ENCODE assay signal across 8 cellular contexts in the genomic region with DNA sequence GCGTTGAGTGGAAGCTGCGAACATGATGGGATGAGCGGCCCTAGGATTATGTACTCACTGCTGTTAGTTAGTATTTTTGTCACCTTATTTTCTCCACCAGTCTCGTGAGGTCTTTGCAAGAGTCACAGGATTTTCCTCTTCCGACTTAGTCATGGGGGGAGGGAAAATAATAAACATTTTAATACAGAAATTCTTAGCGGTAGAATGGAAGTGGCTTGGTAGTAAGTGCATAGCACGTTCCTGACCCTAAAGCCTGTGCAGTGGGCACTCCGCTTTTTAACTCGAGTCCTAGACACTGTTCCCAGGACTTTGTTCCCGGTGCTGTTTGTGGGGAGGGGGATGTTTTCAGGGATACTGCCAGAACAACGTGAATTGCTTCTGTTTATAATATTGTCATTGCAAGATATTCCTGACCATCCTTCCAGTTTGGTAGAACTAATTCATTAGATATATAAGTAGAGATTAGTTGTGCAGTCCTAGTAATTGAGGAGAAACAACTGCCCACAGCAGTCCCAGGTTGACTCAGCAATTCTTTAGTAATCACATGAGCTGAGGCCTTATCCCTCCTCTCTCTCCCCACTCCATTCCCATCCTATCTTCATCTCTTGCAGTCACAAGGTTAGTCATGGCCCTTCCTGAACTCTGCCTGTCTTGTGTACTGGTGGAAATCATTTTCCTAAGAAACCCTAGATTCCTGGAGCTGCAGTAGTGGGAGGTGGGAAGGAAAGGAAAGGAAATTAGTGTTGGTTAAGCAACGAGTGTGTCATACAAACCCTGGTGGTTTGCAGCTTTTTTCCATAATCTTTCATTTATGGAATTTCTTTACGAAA. TPM values are rescaled to one million over a fixed set of nuclear protein-coding genes. Genes with fewer than 3 reads are reported as not detected.
DNase-seq lines count a peak whose midpoint lies in the region; ATAC-seq, FAIRE-seq and TF ChIP-seq lines count a peak whose summit lies in the region.

No MANE protein-coding gene starts in this region.

- H3K79me2 ChIP-seq in keratinocyte (ENCODE audit: control insufficient read depth, insufficient read depth, low read length), result peaks cover 25% of the 10 kb centered on the region

- dilution Hi-C loops in keratinocyte (cut with MboI; ENCODE audit: extremely low pct_ligation_motif_present, low sequenced_read_pairs), result no loop called here

- H3K4me2 ChIP-seq in keratinocyte (ENCODE audit: control insufficient read depth, extremely low read depth, insufficient read depth, low read depth, low read length), result peak overlapping the region; percentile 84

- H4K20me1 ChIP-seq in keratinocyte (ENCODE audit: control insufficient read depth, extremely low read depth, insufficient read depth, low read length), result no peaks in the 10 kb centered on the region

- H3K4me3 ChIP-seq in ascending aorta (peak overlapping the region; percentile 67 to 84), keratinocyte (ENCODE audit: control insufficient read depth in 2 of 3, extremely low read depth in 1 of 3, insufficient read depth in 2 of 3, low read depth in 1 of 3, low read length in 3 of 3) (peak overlapping the region; percentile 82 to 98 (median 88)), tibial artery (peak overlapping the region; percentile 69 to 72)

- peak overlapping the region; percentile 98 for H3K9ac ChIP-seq in keratinocyte (ENCODE audit: control insufficient read depth, extremely low read depth, insufficient read depth, low read length)

- DNase-seq in EL, result peak; percentile 77
- DNase-seq in HTR-8/SVneo (ENCODE audit: insufficient read length, low spot score), result peak; percentile 82
- no peak for DNase-seq in ascending aorta (ENCODE audit: low spot score in 2 of 2)
- no peak for DNase-seq in keratinocyte (ENCODE audit: low read depth, low spot score)
- no peak for DNase-seq in tibial artery
- no peak for DNase-seq in activated effector memory CD4-positive, alpha-beta T cell treated with anti-CD3 and anti-CD28 coated beads, Interleukin-2, amount 50 U/mL, for 16 hours

- H3K36me3 ChIP-seq in ascending aorta (peaks cover 0 to 16% of the 10 kb centered on the region in 2 donors), keratinocyte (ENCODE audit: control insufficient read depth in 2 of 2, extremely low read depth in 1 of 2, insufficient read depth in 2 of 2, low read length in 2 of 2) (peaks cover 2 to 5% of the 10 kb centered on the region in 2 experiments), tibial artery (peaks cover 4 to 9% (median 8%) of the 10 kb centered on the region in 3 donors)

- TF ChIP-seq CTCF in ascending aorta (IDR thresholded peaks at IDR 0.05) (no peak), keratinocyte (optimal IDR thresholded peaks at IDR 0.05 in 1 of 3, IDR thresholded peaks at IDR 0.05 in 1 of 3, conservative IDR thresholded peaks at IDR 0.05 in 1 of 3; ENCODE audit: extremely low read depth in 1 of 3, insufficient read depth in 2 of 3, low read length in 3 of 3) (no peak), tibial artery (IDR thresholded peaks at IDR 0.05) (no peak)

- peak overlapping the region; percentile 99 for H2AFZ ChIP-seq in keratinocyte (ENCODE audit: control insufficient read depth, low read length)

- ATAC-seq in HG03097 (IDR thresholded peaks at IDR 0.05; ENCODE audit: low FRiP score, unreplicated experiment), result no peak
- ATAC-seq in HG02973 (IDR thresholded peaks at IDR 0.05; ENCODE audit: unreplicated experiment), result no peak

- H3K27me3 ChIP-seq in ascending aorta, result no peaks in the 10 kb centered on the region
- H3K27me3 ChIP-seq in keratinocyte (ENCODE audit: control insufficient read depth, extremely low read depth, insufficient read depth, low read length), result no peaks in the 10 kb centered on the region
- H3K27me3 ChIP-seq in tibial artery, result no peaks in the 10 kb centered on the region

- FAIRE-seq in HTR-8/SVneo (lab: Jason Lieb, UNC) (no peak), keratinocyte (lab: Jason Lieb, UNC) (peak; percentile 81)

- H3K4me1 ChIP-seq in ascending aorta, result peaks cover 0 to 11% of the 10 kb centered on the region in 2 donors
- H3K4me1 ChIP-seq in keratinocyte (ENCODE audit: control insufficient read depth, extremely low read depth, insufficient read depth, low read length), result peaks cover 26% of the 10 kb centered on the region
- H3K4me1 ChIP-seq in tibial artery, result peaks cover 0 to 42% (median 15%) of the 10 kb centered on the region in 4 donors

- intact Hi-C loops in ascending aorta (cut with DNase I), result loop anchor here (1.0 to 5.0 kb wide), 4 partner anchors 205 to 335 kb away; partner anchors contain the start of genes SIX1 and TMEM30B
- intact Hi-C loops in tibial artery (cut with DNase I; ENCODE audit: low total_unique reads), result no loop called here

- H3K27ac ChIP-seq in ascending aorta (peak overlapping the region; percentile 85 to 87), keratinocyte (ENCODE audit: control insufficient read depth, insufficient read depth, low read length) (peak overlapping the region; percentile 98), tibial artery (peak overlapping the region; percentile 81 to 82)

- no peaks in the 10 kb centered on the region for H3K9me1 ChIP-seq in keratinocyte (ENCODE audit: control insufficient read depth, extremely low read depth, insufficient read depth, low read length)

- no peaks in the 10 kb centered on the region for H3K9me3 ChIP-seq in ascending aorta
- no peaks in the 10 kb centered on the region for H3K9me3 ChIP-seq in keratinocyte (ENCODE audit: control insufficient read depth, low read depth, low read length)
- no peaks in the 10 kb centered on the region for H3K9me3 ChIP-seq in tibial artery

RNA-seq across cellular contexts. Expression of gene SLC38A6, which starts 0.8 kb away (rescaled TPM):
- 1.8 TPM for total RNA-seq in ascending aorta
- polyA plus RNA-seq in keratinocyte, result 7.5 to 15.7 TPM (median 12.1 TPM) in 3 replicates
- 2.0 TPM for polyA plus RNA-seq in keratinocyte (2011; ENCODE audit: low read depth)
- 6.8 and 13.3 TPM in 2 replicates for polyA plus RNA-seq in keratinocyte (2011; cell fraction: cytosol; rRNA removed)
- polyA plus RNA-seq in keratinocyte (2011; cell fraction: nucleus; rRNA removed), result 16.3 and 19.4 TPM in 2 replicates
- polyA plus RNA-seq in keratinocyte (2012; ENCODE audit: low replicate concordance), result 4.2 and 6.6 TPM in 2 replicates
- polyA minus RNA-seq in keratinocyte, result 5.3 to 20.7 TPM (median 9.8 TPM) in 3 replicates
- polyA minus RNA-seq in keratinocyte (2011; cell fraction: cytosol; rRNA and poly(A)+ RNA removed), result 6.7 TPM
- 9.4 and 28.7 TPM in 2 replicates for polyA minus RNA-seq in keratinocyte (2011; cell fraction: nucleus; rRNA and poly(A)+ RNA removed)

RNA-seq across cellular contexts. Expression of gene TRMT5, which starts 1.0 kb away (rescaled TPM):
- 3.5 TPM for total RNA-seq in ascending aorta
- polyA plus RNA-seq in keratinocyte, result 8.1 to 13.8 TPM (median 9.7 TPM) in 3 replicates
- polyA plus RNA-seq in keratinocyte (2011; ENCODE audit: low read depth), result 12.4 TPM
- polyA plus RNA-seq in keratinocyte (2011; cell fraction: cytosol; rRNA removed), result 5.9 and 12.9 TPM in 2 replicates
- 8.6 and 13.2 TPM in 2 replicates for polyA plus RNA-seq in keratinocyte (2011; cell fraction: nucleus; rRNA removed)
- polyA plus RNA-seq in keratinocyte (2012; ENCODE audit: low replicate concordance), result 9.3 and 12.1 TPM in 2 replicates
- 4.1 to 8.7 TPM (median 5.3 TPM) in 3 replicates for polyA minus RNA-seq in keratinocyte
- polyA minus RNA-seq in keratinocyte (2011; cell fraction: cytosol; rRNA and poly(A)+ RNA removed), result 4.4 TPM
- polyA minus RNA-seq in keratinocyte (2011; cell fraction: nucleus; rRNA and poly(A)+ RNA removed), result 4.0 and 10.5 TPM in 2 replicates

Comparison
In these comparisons a context has a peak if more than half of its experiments do, and no peak if none do; other contexts are left out.
1. DNase-seq: peak in EL (single experiment) and HTR-8/SVneo (single experiment); none in ascending aorta (0 of 2), keratinocyte (single experiment), tibial artery (0 of 2) and activated effector memory CD4-positive, alpha-beta T cell treated with anti-CD3 and anti-CD28 coated beads, Interleukin-2, amount 50 U/mL, for 16 hours (single experiment).
2. Peak in every context shown above with its lines, with median percentiles within 50 percentile points of each other: H3K27ac ChIP-seq and H3K4me3 ChIP-seq.